In genomic region chr6:71035871-71036270, GRCh38 we compare ENCODE assay signal across 22 cellular contexts.
"Had no signal": no experiment of that assay in that cellular context is flagged by ENCODE, and none has a peak within 500 bp of the region (broad histone marks: within the 10 kb centered on the region; RNA-seq: fewer than 3 reads in every experiment).

No MANE protein-coding gene starts in this region.

- H3K9me3 Mint-ChIP-seq: activated CD4-positive, alpha-beta memory T cell treated with anti-CD3 and anti-CD28 coated beads for 36 hours; activated CD4-positive, alpha-beta T cell treated with anti-CD3 and anti-CD28 coated beads, Interleukin-2, amount 10 ng/mL, durations not matched to agents 7 days and 5 days; activated naive CD8-positive, alpha-beta T cell treated with anti-CD3 and anti-CD28 coated beads, Interleukin-2, amount 50 U/mL, for 24 hours; activated T-cell treated with anti-CD3 and anti-CD28 coated beads, Interleukin-2, amount 50 U/mL, for 4 hours had no signal

- H3K4me3 Mint-ChIP-seq: activated CD4-positive, alpha-beta memory T cell treated with anti-CD3 and anti-CD28 coated beads for 36 hours; activated CD4-positive, alpha-beta T cell treated with anti-CD3 and anti-CD28 coated beads, Interleukin-2, amount 10 ng/mL, durations not matched to agents 7 days and 5 days; activated naive CD8-positive, alpha-beta T cell treated with anti-CD3 and anti-CD28 coated beads, Interleukin-2, amount 50 U/mL, for 24 hours; activated T-cell treated with anti-CD3 and anti-CD28 coated beads, Interleukin-2, amount 50 U/mL, for 4 hours had no signal

- H3K4me1 Mint-ChIP-seq: activated CD4-positive, alpha-beta T cell treated with anti-CD3 and anti-CD28 coated beads, Interleukin-2, amount 10 ng/mL, durations not matched to agents 7 days and 5 days; activated naive CD8-positive, alpha-beta T cell treated with anti-CD3 and anti-CD28 coated beads, Interleukin-2, amount 50 U/mL, for 24 hours had no signal

- DNase-seq: activated CD4-positive, alpha-beta memory T cell treated with anti-CD3 and anti-CD28 coated beads for 36 hours; activated CD4-positive, alpha-beta T cell treated with anti-CD3 and anti-CD28 coated beads, Interleukin-2, amount 10 ng/mL, durations not matched to agents 7 days and 5 days; activated CD4-positive, CD25-positive, alpha-beta regulatory T cell; activated CD8-positive, alpha-beta memory T cell treated with anti-CD3 and anti-CD28 coated beads for 24 hours; activated effector memory CD4-positive, alpha-beta T cell treated with anti-CD3 and anti-CD28 coated beads, Interleukin-2, amount 50 U/mL, for 16 hours; activated naive CD4-positive, alpha-beta T cell treated with Interleukin-2 at 50 U/mL for 16 hours; activated naive CD8-positive, alpha-beta T cell treated with anti-CD3 and anti-CD28 coated beads, Interleukin-2, amount 50 U/mL, for 24 hours; activated T-cell treated with anti-CD3 and anti-CD28 coated beads, Interleukin-2, amount 50 U/mL, for 4 hours; amygdala; MG63; NCI-H1105; NCI-H1436; NCI-H187 treated with DMSO at 0.1 percent for 48 hours; NCI-H2081 treated with DMSO at 0.1 percent for 48 hours; NCI-H2227 treated with DMSO at 0.1 percent for 48 hours; NCI-H510A; NCI-H526 treated with DMSO at 0.1 percent for 48 hours; NCI-H82; T-helper 1 cell had no signal

- H3K27ac Mint-ChIP-seq: activated CD4-positive, alpha-beta memory T cell treated with anti-CD3 and anti-CD28 coated beads for 36 hours; activated CD4-positive, alpha-beta T cell treated with anti-CD3 and anti-CD28 coated beads, Interleukin-2, amount 10 ng/mL, durations not matched to agents 7 days and 5 days; activated naive CD4-positive, alpha-beta T cell treated with anti-CD3 and anti-CD28 coated beads, Interleukin-2, amount 50 U/mL, for 72 hours; activated naive CD8-positive, alpha-beta T cell treated with anti-CD3 and anti-CD28 coated beads, Interleukin-2, amount 50 U/mL, for 24 hours had no signal

- ATAC-seq: activated naive CD4-positive, alpha-beta T cell treated with anti-CD3 and anti-CD28 coated beads, Interleukin-2, amount 50 U/mL, for 72 hours; activated naive CD8-positive, alpha-beta T cell treated with anti-CD3 and anti-CD28 coated beads, Interleukin-2, amount 50 U/mL, for 24 hours; activated T-cell treated with anti-CD3 and anti-CD28 coated beads, Interleukin-2, amount 50 U/mL, for 4 hours; Right ventricle myocardium inferior had no signal

- H3K36me3 Mint-ChIP-seq: activated CD4-positive, alpha-beta memory T cell treated with anti-CD3 and anti-CD28 coated beads for 36 hours; activated naive CD4-positive, alpha-beta T cell treated with anti-CD3 and anti-CD28 coated beads, Interleukin-2, amount 50 U/mL, for 72 hours had no signal

- H3K4me3 ChIP-seq: MG63, SK-N-MC had no signal
